ENCODE assay signal across 22 cellular contexts in the genomic region with DNA sequence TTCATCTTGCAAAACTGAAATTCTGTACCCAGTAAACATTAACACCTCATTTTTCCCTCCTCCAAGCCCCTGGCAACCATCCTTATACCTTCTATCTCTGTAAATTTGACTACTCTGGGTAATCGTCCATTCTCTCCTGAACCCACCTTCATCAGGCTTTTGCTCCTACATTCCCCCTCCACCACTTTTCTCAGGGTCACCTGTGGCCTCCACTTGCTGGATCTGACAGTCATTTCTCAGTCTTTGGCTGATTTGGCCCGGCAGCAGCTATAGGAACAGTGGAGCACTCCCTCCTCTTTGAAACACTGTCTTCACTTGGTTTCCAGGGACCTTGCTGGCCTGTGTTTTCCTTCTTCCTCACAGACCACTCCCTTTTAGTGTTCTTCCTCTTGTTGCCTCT.
"Had no signal": no experiment of that assay in that cellular context is flagged by ENCODE, and none has a peak within 500 bp of the region (broad histone marks: within the 10 kb centered on the region; RNA-seq: fewer than 3 reads in every experiment).

No MANE protein-coding gene starts in this region.

- ATAC-seq: effector memory CD8-positive, alpha-beta T cell; left ventricle myocardium superior; lower lobe of right lung; mucosa of descending colon; natural killer cell treated with Interleukin-12 subunit alpha and Interleukin-12 subunit beta and Interleukin-15 and Interleukin-18, amount 100 ng/mL, for 72 hours; right lobe of liver; stimulated activated naive CD8-positive, alpha-beta T cell treated with anti-CD3 and anti-CD28 coated beads, Interleukin-15, amount 100 ng/mL, for 72 hours had no signal

- H3K27ac ChIP-seq: lower lobe of right lung, neural progenitor cell, parathyroid adenoma, right lobe of liver, thyroid gland had no signal

- FAIRE-seq: endometrium, frontal cortex, keratinocyte, small intestine had no signal

- H3K9me3 Mint-ChIP-seq: effector memory CD8-positive, alpha-beta T cell; natural killer cell treated with Interleukin-12 subunit alpha and Interleukin-12 subunit beta and Interleukin-15 and Interleukin-18, amount 100 ng/mL, for 72 hours; neural progenitor cell; stimulated activated naive CD8-positive, alpha-beta T cell treated with anti-CD3 and anti-CD28 coated beads, Interleukin-15, amount 100 ng/mL, for 72 hours had no signal

- H3K27ac Mint-ChIP-seq: natural killer cell treated with Interleukin-12 subunit alpha and Interleukin-12 subunit beta and Interleukin-15 and Interleukin-18, amount 100 ng/mL, for 72 hours; neural progenitor cell; progenitor cell of endocrine pancreas had no signal

- H3K27me3 Mint-ChIP-seq: effector memory CD8-positive, alpha-beta T cell; naive B cell; natural killer cell treated with Interleukin-12 subunit alpha and Interleukin-12 subunit beta and Interleukin-15 and Interleukin-18, amount 100 ng/mL, for 72 hours; progenitor cell of endocrine pancreas; stimulated activated naive CD8-positive, alpha-beta T cell treated with anti-CD3 and anti-CD28 coated beads, Interleukin-15, amount 100 ng/mL, for 72 hours had no signal

- H3K36me3 Mint-ChIP-seq: natural killer cell treated with Interleukin-12 subunit alpha and Interleukin-12 subunit beta and Interleukin-15 and Interleukin-18, amount 100 ng/mL, for 72 hours; neural progenitor cell had no signal

- H3K9me3 ChIP-seq: lower lobe of right lung, mucosa of descending colon, right lobe of liver, thyroid gland had no signal

- H3K27me3 ChIP-seq: neural progenitor cell, right lobe of liver, thyroid gland had no signal

- H3K4me3 ChIP-seq: lower lobe of right lung, mucosa of descending colon, neural progenitor cell, right lobe of liver, thyroid gland had no signal

- H3K4me3 Mint-ChIP-seq: effector memory CD8-positive, alpha-beta T cell; natural killer cell treated with Interleukin-12 subunit alpha and Interleukin-12 subunit beta and Interleukin-15 and Interleukin-18, amount 100 ng/mL, for 72 hours; neural progenitor cell; stimulated activated naive CD8-positive, alpha-beta T cell treated with anti-CD3 and anti-CD28 coated beads, Interleukin-15, amount 100 ng/mL, for 72 hours had no signal

- DNase-seq: cortex of kidney; effector memory CD8-positive, alpha-beta T cell; head of caudate nucleus; left ventricle myocardium superior; lower lobe of right lung; mucosa of descending colon; naive B cell; right lobe of liver; small intestine; stimulated activated CD4-positive, alpha-beta T cell treated with anti-CD3 and anti-CD28 coated beads, Interleukin-15, amount 100 ng/mL, for 24 hours; stimulated activated CD4-positive, alpha-beta T cell treated with anti-CD3 and anti-CD28 coated beads, Interleukin-2, amount 100 ng/mL, for 48 hours; stimulated activated naive CD4-positive, alpha-beta T cell; stimulated activated naive CD8-positive, alpha-beta T cell treated with anti-CD3 and anti-CD28 coated beads, Interleukin-15, amount 100 ng/mL, for 72 hours; thyroid gland; trophoblast cell had no signal

- H3K36me3 ChIP-seq: lower lobe of right lung, neural progenitor cell, right lobe of liver, thyroid gland had no signal
